ENCODE assay signal across 27 cellular contexts in genomic region chr15:64101018-64101417, GRCh38. TPM values are rescaled to one million over a fixed set of nuclear protein-coding genes. Genes with fewer than 3 reads are reported as not detected.
DNase-seq lines count a peak whose midpoint lies in the region; ATAC-seq, FAIRE-seq and TF ChIP-seq lines count a peak whose summit lies in the region.
"Had no signal": no experiment of that assay in that cellular context is flagged by ENCODE, and none has a peak within 500 bp of the region (broad histone marks: within the 10 kb centered on the region; RNA-seq: fewer than 3 reads in every experiment).

No MANE protein-coding gene starts in this region.

- H3K4me1 Mint-ChIP-seq in stimulated activated effector memory CD8-positive, alpha-beta T cell treated with anti-CD3 and anti-CD28 coated beads, Interleukin-12 subunit alpha, Interleukin-12 subunit beta, amount 100 ng/mL, for 72 hours, result peaks cover 43% of the 10 kb centered on the region

- TF ChIP-seq EP300 in GM12878 (IDR thresholded peaks at IDR 0.05; ENCODE audit: borderline replicate concordance in 1 of 2, control insufficient read depth in 1 of 2, low read depth in 2 of 2, low read length in 2 of 2), result no peak
- no peak for TF ChIP-seq EP300 in SK-N-SH (IDR thresholded peaks at IDR 0.05; ENCODE audit: borderline replicate concordance in 1 of 2, low read depth in 1 of 2, low read length in 1 of 2)

- peaks cover 86% of the 10 kb centered on the region for H3K79me2 ChIP-seq in GM12878 (ENCODE audit: control insufficient read depth, insufficient read depth, low read length)
- H3K79me2 ChIP-seq in SK-N-SH (ENCODE audit: insufficient read depth), result peaks cover 100% of the 10 kb centered on the region

- H3K9me2 ChIP-seq in SK-N-SH, result no peaks in the 10 kb centered on the region

- H4K20me1 ChIP-seq in GM12878 (ENCODE audit: control insufficient read depth, insufficient read depth) (no peaks in the 10 kb centered on the region), SK-N-SH (ENCODE audit: insufficient read depth) (peaks cover 89% of the 10 kb centered on the region)

- peak; percentile 36; the same call in 2 of the 3 replicates for ATAC-seq in GM12878
- no peak for ATAC-seq in gastrocnemius medialis
- ATAC-seq in HG03097 (IDR thresholded peaks at IDR 0.05; ENCODE audit: low FRiP score, unreplicated experiment), result no peak
- no peak for ATAC-seq in stimulated activated effector memory CD8-positive, alpha-beta T cell treated with anti-CD3 and anti-CD28 coated beads, Interleukin-12 subunit alpha, Interleukin-12 subunit beta, amount 100 ng/mL, for 72 hours
- ATAC-seq: effector memory CD8-positive, alpha-beta T cell; esophagus mucosa; HCT116 had no signal

- BruUV-seq in GM12878 (replicated peaks; lab: Mats Ljungman, UMichigan), result no TSS peak

- H3K4me1 ChIP-seq in GM12878 (ENCODE audit: control insufficient read depth, insufficient read depth, low read length), result peaks cover 13% of the 10 kb centered on the region
- peaks cover 46 to 81% of the 10 kb centered on the region in 2 donors for H3K4me1 ChIP-seq in gastrocnemius medialis
- H3K4me1 ChIP-seq in SK-N-SH (ENCODE audit: control insufficient read depth in 1 of 2, insufficient read depth in 2 of 2, low read depth in 1 of 2, low read length in 1 of 2), result peaks cover 6 to 10% of the 10 kb centered on the region in 2 experiments; a peak in 3 of 4 replicates

- H3K4me3 ChIP-seq in HL-60 (replicated peaks; ENCODE audit: insufficient read depth, low read length) (no peak overlapping the region), GM12878 (0 out of 2 replicates have a peak overlapping the region, but pooled peaks have one; percentile 2), gastrocnemius medialis (no peak overlapping the region), SK-N-SH (ENCODE audit: low read depth in 2 of 2, low read length in 1 of 2) (no peak overlapping the region)
- H3K4me3 ChIP-seq: tibial nerve had no signal

- H3K36me3 ChIP-seq in GM12878 (ENCODE audit: control insufficient read depth in 2 of 2, insufficient read depth in 2 of 2, low read length in 1 of 2), result no peaks in the 10 kb centered on the region; a peak in 2 of 4 replicates
- H3K36me3 ChIP-seq in gastrocnemius medialis, result no peaks in the 10 kb centered on the region
- peaks cover 0 to 8% of the 10 kb centered on the region in 2 experiments for H3K36me3 ChIP-seq in SK-N-SH (replicated peaks in 1 of 2; ENCODE audit: control insufficient read depth in 1 of 2, insufficient read depth in 2 of 2, low read length in 1 of 2)
- H3K36me3 ChIP-seq: brain microvascular endothelial cell, tibial nerve had no signal

- peaks cover 6% of the 10 kb centered on the region for H3K36me3 Mint-ChIP-seq in stimulated activated effector memory CD8-positive, alpha-beta T cell treated with anti-CD3 and anti-CD28 coated beads, Interleukin-12 subunit alpha, Interleukin-12 subunit beta, amount 100 ng/mL, for 72 hours

- RAD21 ChIA-PET in GM12878 (lab: Charles Lee; ENCODE audit: unreplicated experiment), result interaction anchor here (0.7 to 2.3 kb wide), 3 partner anchors 8 to 53 kb away, joined by 3 to 13 read pairs (median 4); no protein-coding TSS in a partner anchor

- 100% methylated on average over 2 of the region's 2 CpGs for WGBS in GM12878 (ENCODE audit: insufficient coverage, insufficient replicate concordance, low lambda C conversion rate, missing lambda C conversion rate)
- WGBS in SK-N-SH (ENCODE audit: low lambda C conversion rate), result 95% methylated on average over 2 of the region's 2 CpGs

- H3K27ac ChIP-seq in HL-60 (replicated peaks), result peak overlapping the region; percentile 8
- H3K27ac ChIP-seq in GM12878 (ENCODE audit: control insufficient read depth, insufficient read depth), result no peak overlapping the region
- peak overlapping the region; percentile 5 to 96 (median 92) for H3K27ac ChIP-seq in gastrocnemius medialis
- H3K27ac ChIP-seq in SK-N-SH (ENCODE audit: low read depth in 2 of 2, low read length in 1 of 2), result no peak overlapping the region
- H3K27ac ChIP-seq: brain microvascular endothelial cell had no signal

- H3K4me3 Mint-ChIP-seq in stimulated activated effector memory CD8-positive, alpha-beta T cell treated with anti-CD3 and anti-CD28 coated beads, Interleukin-12 subunit alpha, Interleukin-12 subunit beta, amount 100 ng/mL, for 72 hours, result no peak overlapping the region
- H3K4me3 Mint-ChIP-seq: effector memory CD8-positive, alpha-beta T cell; stimulated activated naive CD8-positive, alpha-beta T cell treated with anti-CD3 and anti-CD28 coated beads, Interleukin-15, Interleukin-2, amounts not matched to agents 100 ng/mL and 50 ng/mL, for 24 hours; T-helper 1 cell treated with Interleukin-12 subunit alpha and Interleukin-12 subunit beta and Interleukin-4 antibody, amounts not matched to agents 30 μg/mL and 1 μg/mL, for 36 hours had no signal

- POLR2A ChIA-PET in GM12878 (lab: Charles Lee) (interaction anchor here (0.5 to 1.9 kb wide), 2 partner anchors 44 to 98 kb away, joined by 4 to 8 read pairs; no protein-coding TSS in a partner anchor), SK-N-SH (lab: Yijun Ruan, JAX) (no interaction called here)

- intact Hi-C loops in GM12878 (cut with micrococcal nuclease; ENCODE audit: unreplicated experiment), result no loop called here
- intact Hi-C loops in gastrocnemius medialis (cut with DNase I; ENCODE audit: low total_unique reads), result loop anchor here (10.0 kb wide), 1 partner anchor 254 kb away; the partner anchor contains the start of gene CSNK1G1

- TF ChIP-seq POLR2A in GM12878 (IDR thresholded peaks at IDR 0.05; ENCODE audit: low read depth, low read length) (no peak), gastrocnemius medialis (IDR thresholded peaks at IDR 0.05) (no peak)

- peak overlapping the region; percentile 50 for H3K4me2 ChIP-seq in GM12878 (ENCODE audit: control insufficient read depth, insufficient read depth)
- H3K4me2 ChIP-seq in SK-N-SH, result no peak overlapping the region

- in situ Hi-C loops in GM12878 (cut with MboI) (no loop called here), gastrocnemius medialis (cut with MboI; ENCODE audit: low sequenced_read_pairs in 4 of 4) (no loop called here)

- DNase-seq in HL-60 (ENCODE audit: low read depth in 1 of 2, low spot score in 1 of 2) (no peak), MV-4-11 (lab: John Stamatoyannopoulos, UW) (peak; percentile 74), GM12878 (ENCODE audit: low read depth, low spot score) (no peak), gastrocnemius medialis (no peak), SK-N-SH (no peak)
- DNase-seq in stimulated activated effector memory CD8-positive, alpha-beta T cell treated with anti-CD3 and anti-CD28 coated beads, Interleukin-12 subunit alpha, Interleukin-12 subunit beta, amount 100 ng/mL, for 72 hours (ENCODE audit: low spot score in 2 of 2), result no peak
- DNase-seq: activated CD4-positive, alpha-beta T cell treated with anti-CD3 and anti-CD28 coated beads, Interleukin-2, amount 50 U/mL, for 4 hours; activated effector memory CD4-positive, alpha-beta T cell treated with Interleukin-2 at 50 U/mL for 16 hours; brain microvascular endothelial cell; COR-L47; DND-41; effector memory CD8-positive, alpha-beta T cell; foreskin melanocyte; hypothalamus; Karpas-422; NCI-H1417; NCI-H510A treated with DMSO at 0.1 percent for 48 hours; Right ventricle myocardium superior; small intestine; stimulated activated CD4-positive, alpha-beta T cell treated with anti-CD3 and anti-CD28 coated beads, Interleukin-2, amount 100 ng/mL, for 48 hours had no signal

- peaks cover 1% of the 10 kb centered on the region for H3F3A ChIP-seq in SK-N-SH (replicated peaks; ENCODE audit: insufficient read depth)

- FAIRE-seq in GM12878 (lab: Jason Lieb, UNC), result no peak
- FAIRE-seq: GM12892, small intestine had no signal

- SMC1A ChIA-PET in GM12878 (lab: Charles Lee; ENCODE audit: uncharacterized antibody, unreplicated experiment), result interaction anchor here (0.7 to 2.0 kb wide), 5 partner anchors 10 to 634 kb away, joined by 3 to 12 read pairs (median 6); no protein-coding TSS in a partner anchor

- no peak overlapping the region for H3K9ac ChIP-seq in GM12878 (ENCODE audit: control insufficient read depth, insufficient read depth, low read length)
- no peak overlapping the region for H3K9ac ChIP-seq in SK-N-SH

- no peaks in the 10 kb centered on the region for H3K27me3 ChIP-seq in HL-60 (ENCODE audit: insufficient read depth, poor library complexity, severe bottlenecking)
- H3K27me3 ChIP-seq in GM12878 (replicated peaks in 1 of 2; ENCODE audit: control insufficient read depth in 2 of 2, insufficient read depth in 2 of 2, low read length in 1 of 2), result no peaks in the 10 kb centered on the region
- H3K27me3 ChIP-seq in gastrocnemius medialis, result no peaks in the 10 kb centered on the region
- no peaks in the 10 kb centered on the region for H3K27me3 ChIP-seq in SK-N-SH (ENCODE audit: insufficient read depth)
- H3K27me3 ChIP-seq: brain microvascular endothelial cell, tibial nerve had no signal

- H3K27ac Mint-ChIP-seq in stimulated activated effector memory CD8-positive, alpha-beta T cell treated with anti-CD3 and anti-CD28 coated beads, Interleukin-12 subunit alpha, Interleukin-12 subunit beta, amount 100 ng/mL, for 72 hours, result no peak overlapping the region
- H3K27ac Mint-ChIP-seq: effector memory CD8-positive, alpha-beta T cell; stimulated activated naive CD8-positive, alpha-beta T cell treated with anti-CD3 and anti-CD28 coated beads, Interleukin-15, Interleukin-2, amounts not matched to agents 100 ng/mL and 50 ng/mL, for 24 hours; T-helper 1 cell treated with Interleukin-12 subunit alpha and Interleukin-12 subunit beta and Interleukin-4 antibody, amounts not matched to agents 30 μg/mL and 1 μg/mL, for 36 hours had no signal

- TF ChIP-seq RAD21 in GM12878 (IDR thresholded peaks at IDR 0.05; ENCODE audit: insufficient read depth, low read depth, low read length), result no peak
- TF ChIP-seq RAD21 in SK-N-SH (IDR thresholded peaks at IDR 0.05; ENCODE audit: low read length), result no peak

- CTCF ChIA-PET in GM12878 (lab: Yijun Ruan, JAX) (interaction anchor here (1.1 to 2.1 kb wide), 6 partner anchors 10 to 53 kb away, joined by 3 to 9 read pairs (median 4); no protein-coding TSS in a partner anchor), SK-N-SH (lab: Yijun Ruan, JAX) (interaction anchor here (1.3 kb wide), 1 partner anchor 627 kb away, joined by 3 read pairs; no protein-coding TSS in a partner anchor)

- TF ChIP-seq CTCF in HL-60 (IDR thresholded peaks at IDR 0.05; ENCODE audit: insufficient read depth, low read length) (no peak), GM12878 (IDR thresholded peaks at IDR 0.05 in 2 of 3, conservative IDR thresholded peaks at IDR 0.05 in 1 of 3; ENCODE audit: control insufficient read depth in 2 of 3, extremely low read depth in 1 of 3, insufficient read depth in 1 of 3, low read depth in 3 of 3, low read length in 3 of 3) (no peak), gastrocnemius medialis (IDR thresholded peaks at IDR 0.05 in 4 of 5, conservative IDR thresholded peaks at IDR 0.05 in 1 of 5) (no peak), SK-N-SH (IDR thresholded peaks at IDR 0.05) (no peak)

- H3K9me3 ChIP-seq in GM12878 (replicated peaks; ENCODE audit: control insufficient read depth, insufficient read depth, low read length), result no peaks in the 10 kb centered on the region; the same call in 2 of the 3 replicates
- no peaks in the 10 kb centered on the region for H3K9me3 ChIP-seq in gastrocnemius medialis
- no peaks in the 10 kb centered on the region for H3K9me3 ChIP-seq in SK-N-SH
- H3K9me3 ChIP-seq: tibial nerve had no signal

- H2AFZ ChIP-seq in GM12878 (ENCODE audit: control insufficient read depth, low read depth, low read length) (no peak overlapping the region), SK-N-SH (ENCODE audit: low read depth) (no peak overlapping the region)

- no peaks in the 10 kb centered on the region for H3K9me3 Mint-ChIP-seq in stimulated activated effector memory CD8-positive, alpha-beta T cell treated with anti-CD3 and anti-CD28 coated beads, Interleukin-12 subunit alpha, Interleukin-12 subunit beta, amount 100 ng/mL, for 72 hours
- H3K9me3 Mint-ChIP-seq: effector memory CD8-positive, alpha-beta T cell; stimulated activated naive CD8-positive, alpha-beta T cell treated with anti-CD3 and anti-CD28 coated beads, Interleukin-15, Interleukin-2, amounts not matched to agents 100 ng/mL and 50 ng/mL, for 24 hours; T-helper 1 cell treated with Interleukin-12 subunit alpha and Interleukin-12 subunit beta and Interleukin-4 antibody, amounts not matched to agents 30 μg/mL and 1 μg/mL, for 36 hours had no signal

RNA-seq across cellular contexts. Expression of gene SNX1, which starts 5.2 kb away (rescaled TPM):
- 73.0 and 74.8 TPM in 2 replicates for total RNA-seq in GM12878 (2013; cell fraction: nucleolus; rRNA removed)
- total RNA-seq in GM12878 (2014; rRNA removed), result 31.7 and 47.7 TPM in 2 replicates
- total RNA-seq in GM12878 (2014; rRNA removed; fragmentation: Illumina TruSeq; extraction: Trizol), result 60.4 and 62.5 TPM in 2 replicates
- total RNA-seq in GM12878 (2021), result 107 and 115 TPM in 2 replicates
- 35.5 TPM for polyA plus RNA-seq in GM12878 (2011; ENCODE audit: low read depth)
- polyA plus RNA-seq in GM12878 (2011; rRNA removed), result 97.7 and 107 TPM in 2 replicates
- 86.6 and 101 TPM in 2 replicates for polyA plus RNA-seq in GM12878 (2011; cell fraction: cytosol; rRNA removed)
- polyA plus RNA-seq in GM12878 (2011; cell fraction: nucleus; rRNA removed), result 133 and 168 TPM in 2 replicates
- 58.2 and 60.8 TPM in 2 replicates for polyA plus RNA-seq in GM12878 (2012)
- 92.2 and 97.0 TPM in 2 replicates for polyA plus RNA-seq in GM12878 (2014; fragmentation: Illumina TruSeq; extraction: Trizol)
- polyA plus RNA-seq in GM12878 (2014; fragmentation: Nextera tagmentation; extraction: Ambion mirVana), result 10 to 100 TPM; 17.8 to 32.3 TPM
- 79.8 and 95.7 TPM in 2 replicates for polyA plus RNA-seq in GM12878 (2014; rRNA removed)
- polyA plus RNA-seq in GM12878 (2016; fragmentation: Nextera tagmentation; extraction: Ambion mirVana), result 100 to 1,000 TPM; 113 TPM
- polyA minus RNA-seq in GM12878 (2011; rRNA and poly(A)+ RNA removed), result 70.5 and 78.2 TPM in 2 replicates
- polyA minus RNA-seq in GM12878 (2011; cell fraction: cytosol; rRNA and poly(A)+ RNA removed), result 24.1 and 30.9 TPM in 2 replicates
- 29.1 and 41.5 TPM in 2 replicates for polyA minus RNA-seq in GM12878 (2011; cell fraction: nucleus; rRNA and poly(A)+ RNA removed)
- total RNA-seq in gastrocnemius medialis, result 10 to 100 TPM; 26.7 to 39.3 (median 34.1) TPM
- polyA plus RNA-seq in SK-N-SH (2012; rRNA removed), result 80.7 and 95.7 TPM in 2 replicates
- polyA plus RNA-seq in SK-N-SH (2012; cell fraction: cytosol; rRNA removed), result 80.3 and 80.8 TPM in 2 replicates
- 172 and 256 TPM in 2 replicates for polyA plus RNA-seq in SK-N-SH (2012; cell fraction: nucleus; rRNA removed)

RNA-seq across cellular contexts. Expression of gene CIAO2A, which starts 7.4 kb away (rescaled TPM):
- 28.6 and 31.7 TPM in 2 replicates for total RNA-seq in GM12878 (2013; cell fraction: nucleolus; rRNA removed)
- total RNA-seq in GM12878 (2014; rRNA removed) (169 and 200 TPM in 2 replicates), GM12878 (2014; rRNA removed; fragmentation: Illumina TruSeq; extraction: Trizol) (159 and 160 TPM in 2 replicates), GM12878 (2021) (94.5 and 101 TPM in 2 replicates), gastrocnemius medialis (10 to 100 TPM; 26.6 to 65.2 (median 55.1) TPM)
- polyA plus RNA-seq in GM12878 (2011; ENCODE audit: low read depth), result 57.0 TPM
- polyA plus RNA-seq in GM12878 (2011; rRNA removed) (209 and 341 TPM in 2 replicates), GM12878 (2014; fragmentation: Illumina TruSeq; extraction: Trizol) (132 and 138 TPM in 2 replicates), GM12878 (2014; fragmentation: Nextera tagmentation; extraction: Ambion mirVana) (100 to 1,000 TPM; 264 to 303 TPM), GM12878 (2014; rRNA removed) (164 and 198 TPM in 2 replicates), GM12878 (2016; fragmentation: Nextera tagmentation; extraction: Ambion mirVana) (100 to 1,000 TPM; 399 to 400 TPM), SK-N-SH (2012; rRNA removed) (53.0 and 65.3 TPM in 2 replicates)
- 67.5 and 68.0 TPM in 2 replicates for polyA plus RNA-seq in GM12878 (2011; cell fraction: cytosol; rRNA removed)
- polyA plus RNA-seq in GM12878 (2011; cell fraction: nucleus; rRNA removed), result 38.7 and 42.2 TPM in 2 replicates
- 108 and 116 TPM in 2 replicates for polyA plus RNA-seq in GM12878 (2012)
- 15.3 and 17.4 TPM in 2 replicates for polyA minus RNA-seq in GM12878 (2011; rRNA and poly(A)+ RNA removed)
- 13.8 and 19.2 TPM in 2 replicates for polyA minus RNA-seq in GM12878 (2011; cell fraction: cytosol; rRNA and poly(A)+ RNA removed)
- polyA minus RNA-seq in GM12878 (2011; cell fraction: nucleus; rRNA and poly(A)+ RNA removed), result 7.9 and 11.5 TPM in 2 replicates
- 76.9 and 96.9 TPM in 2 replicates for polyA plus RNA-seq in SK-N-SH (2012; cell fraction: cytosol; rRNA removed)
- 16.5 and 20.9 TPM in 2 replicates for polyA plus RNA-seq in SK-N-SH (2012; cell fraction: nucleus; rRNA removed)

RNA-seq across cellular contexts. Expression of gene SNX22, which starts 50.5 kb away (rescaled TPM):
- 19.1 and 22.5 TPM in 2 replicates for total RNA-seq in GM12878 (2013; cell fraction: nucleolus; rRNA removed)
- total RNA-seq in GM12878 (2014; rRNA removed), result 23.2 and 25.7 TPM in 2 replicates
- 11.1 and 12.2 TPM in 2 replicates for total RNA-seq in GM12878 (2014; rRNA removed; fragmentation: Illumina TruSeq; extraction: Trizol)
- total RNA-seq in GM12878 (2021), result 23.2 and 26.1 TPM in 2 replicates
- 3.8 TPM for polyA plus RNA-seq in GM12878 (2011; ENCODE audit: low read depth)
- 3.2 and 4.4 TPM in 2 replicates for polyA plus RNA-seq in GM12878 (2011; rRNA removed)
- 8.4 and 9.9 TPM in 2 replicates for polyA plus RNA-seq in GM12878 (2011; cell fraction: cytosol; rRNA removed)
- 40.5 and 42.5 TPM in 2 replicates for polyA plus RNA-seq in GM12878 (2011; cell fraction: nucleus; rRNA removed)
- polyA plus RNA-seq in GM12878 (2012), result 7.4 and 8.1 TPM in 2 replicates
- polyA plus RNA-seq in GM12878 (2014; fragmentation: Illumina TruSeq; extraction: Trizol), result 6.6 and 10.4 TPM in 2 replicates
- 1 to 10 TPM; 6.3 to 6.8 TPM for polyA plus RNA-seq in GM12878 (2014; fragmentation: Nextera tagmentation; extraction: Ambion mirVana)
- polyA plus RNA-seq in GM12878 (2014; rRNA removed), result 26.1 and 29.0 TPM in 2 replicates
- polyA plus RNA-seq in GM12878 (2016; fragmentation: Nextera tagmentation; extraction: Ambion mirVana), result 1 to 10 TPM; 6.4 to 6.9 TPM
- polyA minus RNA-seq in GM12878 (2011; rRNA and poly(A)+ RNA removed), result 6.1 and 10.1 TPM in 2 replicates
- polyA minus RNA-seq in GM12878 (2011; cell fraction: cytosol; rRNA and poly(A)+ RNA removed), result 1.6 and 2.0 TPM in 2 replicates
- 13.7 and 25.9 TPM in 2 replicates for polyA minus RNA-seq in GM12878 (2011; cell fraction: nucleus; rRNA and poly(A)+ RNA removed)
- under 1 TPM in 2 of 4 donors, not detected in 2; 0.09 to 0.87 TPM for total RNA-seq in gastrocnemius medialis
- 0.94 and 1.2 TPM in 2 replicates for polyA plus RNA-seq in SK-N-SH (2012; rRNA removed)
- 0.31 and 0.42 TPM in 2 replicates for polyA plus RNA-seq in SK-N-SH (2012; cell fraction: cytosol; rRNA removed)
- polyA plus RNA-seq in SK-N-SH (2012; cell fraction: nucleus; rRNA removed), result 4.0 and 4.1 TPM in 2 replicates

RNA-seq across cellular contexts. Expression of gene DAPK2, which starts 54.7 kb away (rescaled TPM):
- total RNA-seq in GM12878 (2013; cell fraction: nucleolus; rRNA removed), result 20.9 and 25.3 TPM in 2 replicates
- total RNA-seq in GM12878 (2014; rRNA removed), result 5.4 and 8.4 TPM in 2 replicates
- 3.8 and 4.8 TPM in 2 replicates for total RNA-seq in GM12878 (2014; rRNA removed; fragmentation: Illumina TruSeq; extraction: Trizol)
- 5.6 and 5.9 TPM in 2 replicates for total RNA-seq in GM12878 (2021)
- polyA plus RNA-seq in GM12878 (2011; ENCODE audit: low read depth), result 2.9 TPM
- polyA plus RNA-seq in GM12878 (2011; rRNA removed), result 2.9 and 4.3 TPM in 2 replicates
- 5.8 and 7.7 TPM in 2 replicates for polyA plus RNA-seq in GM12878 (2011; cell fraction: cytosol; rRNA removed)
- 14.9 and 15.7 TPM in 2 replicates for polyA plus RNA-seq in GM12878 (2011; cell fraction: nucleus; rRNA removed)
- polyA plus RNA-seq in GM12878 (2012), result 6.3 and 6.4 TPM in 2 replicates
- 3.4 and 6.1 TPM in 2 replicates for polyA plus RNA-seq in GM12878 (2014; fragmentation: Illumina TruSeq; extraction: Trizol)
- under 1 TPM; 0.69 to 0.75 TPM for polyA plus RNA-seq in GM12878 (2014; fragmentation: Nextera tagmentation; extraction: Ambion mirVana)
- polyA plus RNA-seq in GM12878 (2014; rRNA removed), result 5.5 and 6.6 TPM in 2 replicates
- polyA plus RNA-seq in GM12878 (2016; fragmentation: Nextera tagmentation; extraction: Ambion mirVana), result 1 to 10 TPM; 3.3 to 4.4 TPM
- polyA minus RNA-seq in GM12878 (2011; rRNA and poly(A)+ RNA removed), result 3.6 and 6.2 TPM in 2 replicates
- 1.6 and 3.8 TPM in 2 replicates for polyA minus RNA-seq in GM12878 (2011; cell fraction: cytosol; rRNA and poly(A)+ RNA removed)
- polyA minus RNA-seq in GM12878 (2011; cell fraction: nucleus; rRNA and poly(A)+ RNA removed), result 3.6 and 6.7 TPM in 2 replicates
- 10 to 100 TPM; 28.5 to 70.8 (median 52.7) TPM for total RNA-seq in gastrocnemius medialis
- polyA plus RNA-seq in SK-N-SH (2012; rRNA removed), result 1.2 and 1.4 TPM in 2 replicates
- 0.63 and 0.94 TPM in 2 replicates for polyA plus RNA-seq in SK-N-SH (2012; cell fraction: cytosol; rRNA removed)
- polyA plus RNA-seq in SK-N-SH (2012; cell fraction: nucleus; rRNA removed), result 3.1 and 3.7 TPM in 2 replicates

Comparison
In these comparisons a context has a peak if more than half of its experiments do, and no peak if none do; other contexts are left out.
1. H3K27ac ChIP-seq: peak in HL-60 (single experiment) and gastrocnemius medialis (4 of 4); none in GM12878 (single experiment) and SK-N-SH (0 of 2).
2. RNA of gene SNX22, which starts 50.5 kb away (total RNA-seq): 11.1 to 26.1 TPM in GM12878; 0.09 to 0.87 TPM in gastrocnemius medialis; every median in the first group is over 4 times any median in the second.